Comparison of ENCODE assay signal across 1 cellular context in genomic region chr1:224781800-224782199, GRCh38.
TF ChIP-seq lines count a peak whose summit lies in the region.

No MANE protein-coding gene starts in this region.

TF ChIP-seq in HepG2, 621 proteins besides CTCF, POLR2A, EP300 and RAD21 (continued from another document):
- no peak for TF ChIP-seq ZNF800 (CRISPR knock-in tag; IDR thresholded peaks at IDR 0.05)
- TF ChIP-seq IRF2 (CRISPR knock-in tag; IDR thresholded peaks at IDR 0.05): peak; percentile 47; the same call in 1 of the 2 replicates
- TF ChIP-seq ATF4 (CRISPR knock-in tag; IDR thresholded peaks at IDR 0.05): no peak
- TF ChIP-seq CCDC6 (CRISPR knock-in tag; IDR thresholded peaks at IDR 0.05): no peak
- no peak for TF ChIP-seq ATAD3A (CRISPR knock-in tag; IDR thresholded peaks at IDR 0.05)
- TF ChIP-seq GABPA (IDR thresholded peaks at IDR 0.05; ENCODE audit: low read depth, low read length): no peak
- peak; percentile 35; the same call in 1 of the 2 replicates for TF ChIP-seq GABPA (CRISPR knock-in tag; IDR thresholded peaks at IDR 0.05; ENCODE audit: low read depth)
- no peak for TF ChIP-seq ZNF549 (CRISPR knock-in tag; IDR thresholded peaks at IDR 0.05)
- no peak for TF ChIP-seq CBX1 (IDR thresholded peaks at IDR 0.05; ENCODE audit: low read depth)
- TF ChIP-seq CEBPG (CRISPR knock-in tag; IDR thresholded peaks at IDR 0.05): peak; percentile 47; the same call in 1 of the 2 replicates
- no peak for TF ChIP-seq CHD2 (IDR thresholded peaks at IDR 0.05; ENCODE audit: low read depth, low read length)
